ENCODE assay signal across 22 cellular contexts in genomic region chr5:11791777-11792176, GRCh38.
DNase-seq lines count a peak whose midpoint lies in the region; ATAC-seq and TF ChIP-seq lines count a peak whose summit lies in the region.
"Had no signal": no experiment of that assay in that cellular context is flagged by ENCODE, and none has a peak within 500 bp of the region (broad histone marks: within the 10 kb centered on the region; RNA-seq: fewer than 3 reads in every experiment).

No MANE protein-coding gene starts in this region.

- H3K36me3 ChIP-seq in prostate gland, result no peaks in the 10 kb centered on the region
- H3K36me3 ChIP-seq: adrenal gland, lower lobe of right lung had no signal

- H3K4me3 Mint-ChIP-seq in WTC11, result no peak overlapping the region
- H3K4me3 Mint-ChIP-seq: activated CD4-positive, alpha-beta T cell treated with anti-CD3 and anti-CD28 coated beads for 36 hours; activated T-cell treated with anti-CD3 and anti-CD28 coated beads, Interleukin-2, amount 50 U/mL, for 72 hours; CD14-positive monocyte; dendritic cell treated with granulocyte-macrophage colony-stimulating factor and Interleukin-4, amounts not matched to agents 40 ng/mL and 50 ng/mL, for 4 days; HFFc6; stimulated activated effector memory CD8-positive, alpha-beta T cell treated with anti-CD3 and anti-CD28 coated beads, Interleukin-12 subunit alpha, Interleukin-12 subunit beta, amount 100 ng/mL, for 72 hours; T-cell had no signal

- no peaks in the 10 kb centered on the region for H3K9me3 ChIP-seq in prostate gland
- H3K9me3 ChIP-seq: adrenal gland, lower lobe of right lung had no signal

- DNase-seq in G401 (ENCODE audit: low spot score) (peak; percentile 38), WTC11 (ENCODE audit: low spot score) (no peak), globus pallidus (ENCODE audit: low spot score) (peak; percentile 45), prostate gland (ENCODE audit: low spot score) (peak; percentile 72), NCI-H128 (lab: John Stamatoyannopoulos, UW; ENCODE audit: unreplicated experiment) (no peak), HCEC 1CT (no peak)
- DNase-seq: activated CD4-positive, alpha-beta T cell treated with anti-CD3 and anti-CD28 coated beads for 36 hours; activated naive CD4-positive, alpha-beta T cell treated with Interleukin-2 at 50 U/mL for 16 hours; activated T-cell treated with anti-CD3 and anti-CD28 coated beads, Interleukin-2, amount 50 U/mL, for 72 hours; adrenal gland; HFFc6; IMR-90; lower lobe of right lung; NCI-H1092; NCI-H1930; SHP77 treated with DMSO at 0.1 percent for 48 hours; T-cell had no signal

- H3K27ac Mint-ChIP-seq in WTC11, result no peak overlapping the region
- H3K27ac Mint-ChIP-seq: activated CD4-positive, alpha-beta T cell treated with anti-CD3 and anti-CD28 coated beads for 36 hours; activated T-cell treated with anti-CD3 and anti-CD28 coated beads, Interleukin-2, amount 50 U/mL, for 72 hours; CD14-positive monocyte; dendritic cell treated with granulocyte-macrophage colony-stimulating factor and Interleukin-4, amounts not matched to agents 40 ng/mL and 50 ng/mL, for 4 days; HFFc6; stimulated activated effector memory CD8-positive, alpha-beta T cell treated with anti-CD3 and anti-CD28 coated beads, Interleukin-12 subunit alpha, Interleukin-12 subunit beta, amount 100 ng/mL, for 72 hours; T-cell had no signal

- H3K27me3 Mint-ChIP-seq in WTC11 (ENCODE audit: low read depth), result no peaks in the 10 kb centered on the region
- H3K27me3 Mint-ChIP-seq: activated CD4-positive, alpha-beta T cell treated with anti-CD3 and anti-CD28 coated beads for 36 hours; dendritic cell treated with granulocyte-macrophage colony-stimulating factor and Interleukin-4, amounts not matched to agents 40 ng/mL and 50 ng/mL, for 4 days; T-cell had no signal

- H3K4me1 Mint-ChIP-seq in WTC11, result peaks cover 18% of the 10 kb centered on the region
- H3K4me1 Mint-ChIP-seq: activated CD4-positive, alpha-beta T cell treated with anti-CD3 and anti-CD28 coated beads for 36 hours; CD14-positive monocyte; stimulated activated effector memory CD8-positive, alpha-beta T cell treated with anti-CD3 and anti-CD28 coated beads, Interleukin-12 subunit alpha, Interleukin-12 subunit beta, amount 100 ng/mL, for 72 hours; T-cell had no signal

- in situ Hi-C loops in G401 (cut with HindIII; ENCODE audit: low sequenced_read_pairs), result no loop called here

- WGBS in prostate gland, result 31% methylated on average over 1 of the region's 1 CpG

- no peak overlapping the region for H3K4me3 ChIP-seq in prostate gland
- H3K4me3 ChIP-seq: adrenal gland, lower lobe of right lung, smooth muscle cell had no signal

- H3K36me3 Mint-ChIP-seq in WTC11, result no peaks in the 10 kb centered on the region
- H3K36me3 Mint-ChIP-seq: CD14-positive monocyte; stimulated activated effector memory CD8-positive, alpha-beta T cell treated with anti-CD3 and anti-CD28 coated beads, Interleukin-12 subunit alpha, Interleukin-12 subunit beta, amount 100 ng/mL, for 72 hours; T-cell had no signal

- peak overlapping the region in 1 of 2 donors; percentile 65 for H3K27ac ChIP-seq in prostate gland
- H3K27ac ChIP-seq: adrenal gland, lower lobe of right lung had no signal

- no peaks in the 10 kb centered on the region for H3K27me3 ChIP-seq in prostate gland (replicated peaks; ENCODE audit: insufficient read depth)
- H3K27me3 ChIP-seq: adrenal gland had no signal

- H3K4me1 ChIP-seq in prostate gland (replicated peaks), result no peaks in the 10 kb centered on the region
- H3K4me1 ChIP-seq: adrenal gland, lower lobe of right lung had no signal

- intact Hi-C loops in prostate gland (cut with DNase I), result no loop called here

- no peaks in the 10 kb centered on the region for H3K9me3 Mint-ChIP-seq in WTC11

- TF ChIP-seq CTCF in WTC11 (IDR thresholded peaks at IDR 0.05), result no peak
- no peak for TF ChIP-seq CTCF in prostate gland (IDR thresholded peaks at IDR 0.05)

- ATAC-seq in WTC11, result peak; percentile 57; the same call in 1 of the 2 replicates
- ATAC-seq in GM21737 (IDR thresholded peaks at IDR 0.05; ENCODE audit: unreplicated experiment), result no peak
- ATAC-seq: activated CD4-positive, alpha-beta T cell treated with anti-CD3 and anti-CD28 coated beads for 36 hours; activated T-cell treated with anti-CD3 and anti-CD28 coated beads, Interleukin-2, amount 50 U/mL, for 72 hours; lower lobe of right lung; stimulated activated effector memory CD8-positive, alpha-beta T cell treated with anti-CD3 and anti-CD28 coated beads, Interleukin-12 subunit alpha, Interleukin-12 subunit beta, amount 100 ng/mL, for 72 hours; T-cell had no signal

- TF ChIP-seq POLR2A in prostate gland (IDR thresholded peaks at IDR 0.05), result no peak

- POLR2A ChIA-PET in WTC11 (lab: Charles Lee), result no interaction called here

- CTCF ChIA-PET in WTC11 (lab: Charles Lee), result no interaction called here

TF ChIP-seq in WTC11, 78 proteins besides CTCF, POLR2A, EP300 and RAD21 (continues in another document):
- TF ChIP-seq TEAD1 (CRISPR knock-in tag; IDR thresholded peaks at IDR 0.05) (no peak), PRRX2 (CRISPR knock-in tag; IDR thresholded peaks at IDR 0.05) (no peak), ZNF423 (CRISPR knock-in tag; IDR thresholded peaks at IDR 0.05) (no peak), AFF4 (CRISPR knock-in tag; IDR thresholded peaks at IDR 0.05; ENCODE audit: borderline replicate concordance) (no peak), PRDM15 (CRISPR knock-in tag; IDR thresholded peaks at IDR 0.05) (no peak), NFE2L1 (CRISPR knock-in tag; IDR thresholded peaks at IDR 0.05) (no peak)

Comparison
In these comparisons a context has a peak if more than half of its experiments do, and no peak if none do; other contexts are left out.
1. DNase-seq: peak in G401 (single experiment), globus pallidus (single experiment) and prostate gland (single experiment); none in WTC11 (single experiment), NCI-H128 (single experiment) and HCEC 1CT (single experiment).